ENCODE assay signal across 28 cellular contexts in the genomic region with DNA sequence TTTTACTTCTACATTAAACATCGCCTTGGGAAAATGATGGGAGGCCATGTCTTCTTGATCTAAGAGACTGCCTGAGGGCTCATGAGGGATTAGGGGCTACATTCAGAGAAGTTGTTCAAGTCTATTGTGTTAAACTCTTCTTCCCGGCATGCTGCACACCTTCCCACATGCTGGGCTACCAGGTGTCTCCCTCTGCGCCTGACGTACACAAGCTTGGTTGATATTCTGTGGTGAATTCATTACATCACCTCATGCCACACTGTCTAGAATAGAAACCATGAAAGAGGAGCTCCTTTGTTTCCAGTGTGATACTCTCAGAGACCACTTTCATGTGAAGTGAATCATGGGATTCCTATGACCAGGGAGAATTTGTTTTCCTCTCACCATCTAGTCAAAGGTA.
"Had no signal": no experiment of that assay in that cellular context is flagged by ENCODE, and none has a peak within 500 bp of the region (broad histone marks: within the 10 kb centered on the region; RNA-seq: fewer than 3 reads in every experiment).

No MANE protein-coding gene starts in this region.

- H3K36me3 ChIP-seq: brain microvascular endothelial cell, gastrocnemius medialis, WERI-Rb-1 had no signal

- H3K27ac ChIP-seq: brain microvascular endothelial cell, coronary artery, dorsolateral prefrontal cortex, gastrocnemius medialis, WERI-Rb-1 had no signal

- H3K27me3 ChIP-seq: brain microvascular endothelial cell, gastrocnemius medialis had no signal

- ATAC-seq: activated CD4-positive, CD25-positive, alpha-beta regulatory T cell treated with anti-CD3 and anti-CD28 coated beads, Interleukin-2, amount 50 U/mL, for 24 hours; activated CD8-positive, alpha-beta T cell treated with anti-CD3 and anti-CD28 coated beads for 36 hours; activated T-cell treated with anti-CD3 and anti-CD28 coated beads, Interleukin-2, amount 50 U/mL, for 4 hours; activated T-helper 17 cell treated with anti-CD3 and anti-CD28 coated beads, Interleukin-2, amount 50 U/mL, for 72 hours; esophagus mucosa; gastrocnemius medialis; T-helper 17 cell had no signal

- H3K9me3 ChIP-seq: gastrocnemius medialis had no signal

- H3K4me1 ChIP-seq: gastrocnemius medialis had no signal

- H3K4me3 ChIP-seq: coronary artery, dorsolateral prefrontal cortex, gastrocnemius medialis had no signal

- DNase-seq: activated B cell treated with CpG ODN at 0.5 μM for 24 hours; activated CD4-positive, alpha-beta T cell treated with anti-CD3 and anti-CD28 coated beads for 48 hours; activated CD4-positive, alpha-beta T cell treated with anti-CD3 and anti-CD28 coated beads, Interleukin-2, amount 50 U/mL, for 1 hour; activated CD4-positive, alpha-beta T cell treated with anti-CD3 and anti-CD28 coated beads, Interleukin-2, amount 50 U/mL, for 48 hours; activated CD8-positive, alpha-beta memory T cell treated with anti-CD3 and anti-CD28 coated beads for 24 hours; activated CD8-positive, alpha-beta T cell treated with anti-CD3 and anti-CD28 coated beads for 36 hours; activated effector memory CD4-positive, alpha-beta T cell treated with Interleukin-2 at 50 U/mL for 16 hours; activated gamma-delta T cell treated with Interleukin-2 at 50 U/mL for 16 hours; activated naive CD4-positive, alpha-beta T cell treated with anti-CD3 and anti-CD28 coated beads, Interleukin-2, amount 50 U/mL, for 16 hours; activated naive CD4-positive, alpha-beta T cell treated with Interleukin-2 at 50 U/mL for 16 hours; activated T-cell treated with anti-CD3 and anti-CD28 coated beads, Interleukin-2, amount 50 U/mL, for 4 hours; amniotic stem cell; anterior cingulate cortex; brain microvascular endothelial cell; dorsolateral prefrontal cortex; effector memory CD4-positive, alpha-beta T cell; endodermal cell; foreskin fibroblast; gastrocnemius medialis; glutamatergic neuron; T-helper 1 cell; T-helper 17 cell; T1000; WERI-Rb-1 had no signal
